Comparison of ENCODE assay signal across 1 cellular context in genomic region chr2:27177441-27178351, GRCh38.
A peak's percentile ranks its signal among the peaks of the same experiment; 100 is the strongest.
TF ChIP-seq lines count a peak whose summit lies in the region.

No MANE protein-coding gene starts in this region.

TF ChIP-seq in HepG2, 621 proteins besides CTCF, POLR2A, EP300 and RAD21 (continued from another document and continues in another):
- TF ChIP-seq ZUFSP (CRISPR knock-in tag; IDR thresholded peaks at IDR 0.05; ENCODE audit: borderline replicate concordance) (no peak), ZNF782 (CRISPR knock-in tag; IDR thresholded peaks at IDR 0.05; ENCODE audit: borderline replicate concordance) (no peak), DR1 (CRISPR knock-in tag; IDR thresholded peaks at IDR 0.05) (no peak), KLF12 (CRISPR knock-in tag; IDR thresholded peaks at IDR 0.05; ENCODE audit: borderline replicate concordance) (0 out of 2 replicates have a peak, but pooled peaks have one; percentile 81), ZNF512B (CRISPR knock-in tag; IDR thresholded peaks at IDR 0.05; ENCODE audit: borderline replicate concordance) (no peak), HOXA9 (CRISPR knock-in tag; IDR thresholded peaks at IDR 0.05; ENCODE audit: borderline replicate concordance) (peak; percentile 91), REL (CRISPR knock-in tag; conservative IDR thresholded peaks at IDR 0.05) (peak; percentile 61; the same call in 1 of the 2 replicates), AFF4 (CRISPR knock-in tag; IDR thresholded peaks at IDR 0.05) (0 out of 2 replicates have a peak, but pooled peaks have one; percentile 50), RAD51 (IDR thresholded peaks at IDR 0.05; ENCODE audit: borderline replicate concordance) (no peak), ZNF672 (CRISPR knock-in tag; IDR thresholded peaks at IDR 0.05) (0 out of 2 replicates have a peak, but pooled peaks have one; percentile 77), ATF7 (IDR thresholded peaks at IDR 0.05) (peak; percentile 37), ATF7 (CRISPR knock-in tag; IDR thresholded peaks at IDR 0.05) (peak; percentile 71; the same call in 1 of the 2 replicates), CCDC6 (CRISPR knock-in tag; IDR thresholded peaks at IDR 0.05) (peak; percentile 23; the same call in 1 of the 2 replicates), RFX3 (CRISPR knock-in tag; IDR thresholded peaks at IDR 0.05) (no peak), EEA1 (CRISPR knock-in tag; IDR thresholded peaks at IDR 0.05; ENCODE audit: borderline replicate concordance) (no peak), ZBTB7B (CRISPR knock-in tag; IDR thresholded peaks at IDR 0.05) (no peak), ZNF619 (CRISPR knock-in tag; IDR thresholded peaks at IDR 0.05) (peak; percentile 62; the same call in 1 of the 2 replicates), ZNF510 (CRISPR knock-in tag; IDR thresholded peaks at IDR 0.05; ENCODE audit: low read depth) (no peak), GLI4 (CRISPR knock-in tag; IDR thresholded peaks at IDR 0.05; ENCODE audit: borderline replicate concordance) (0 out of 2 replicates have a peak, but pooled peaks have one; percentile 6), TBX3 (IDR thresholded peaks at IDR 0.05; ENCODE audit: borderline replicate concordance) (peak; percentile 98), PHF8 (CRISPR knock-in tag; IDR thresholded peaks at IDR 0.05) (no peak), HINFP (CRISPR knock-in tag; IDR thresholded peaks at IDR 0.05; ENCODE audit: low read depth) (0 out of 2 replicates have a peak, but pooled peaks have one; percentile 37), SP4 (CRISPR knock-in tag; IDR thresholded peaks at IDR 0.05) (no peak), PAXIP1 (CRISPR knock-in tag; conservative IDR thresholded peaks at IDR 0.05) (peak; percentile 99), ZNF724P (CRISPR knock-in tag; IDR thresholded peaks at IDR 0.05; ENCODE audit: borderline replicate concordance) (0 out of 2 replicates have a peak, but pooled peaks have one; percentile 40), MED1 (CRISPR knock-in tag; IDR thresholded peaks at IDR 0.05) (peak; percentile 100), SETDB1 (CRISPR knock-in tag; IDR thresholded peaks at IDR 0.05; ENCODE audit: borderline replicate concordance) (no peak), ZNF329 (CRISPR knock-in tag; IDR thresholded peaks at IDR 0.05; ENCODE audit: low read depth) (peak; percentile 8; the same call in 1 of the 2 replicates), MZF1 (CRISPR knock-in tag; IDR thresholded peaks at IDR 0.05; ENCODE audit: borderline replicate concordance) (no peak), ZSCAN30 (CRISPR knock-in tag; IDR thresholded peaks at IDR 0.05) (no peak), MED13 (CRISPR knock-in tag; IDR thresholded peaks at IDR 0.05) (peak; percentile 83), ZNF33A (CRISPR knock-in tag; IDR thresholded peaks at IDR 0.05; ENCODE audit: borderline replicate concordance) (no peak), POLR2G (IDR thresholded peaks at IDR 0.05; ENCODE audit: low read depth, low read length) (no peak), ZNF382 (CRISPR knock-in tag; IDR thresholded peaks at IDR 0.05; ENCODE audit: borderline replicate concordance) (no peak), PLRG1 (conservative IDR thresholded peaks at IDR 0.05) (no peak), MYNN (CRISPR knock-in tag; IDR thresholded peaks at IDR 0.05; ENCODE audit: low read depth) (no peak), ZNF335 (CRISPR knock-in tag; IDR thresholded peaks at IDR 0.05) (no peak), RFX1 (IDR thresholded peaks at IDR 0.05) (no peak), ZBTB20 (CRISPR knock-in tag; IDR thresholded peaks at IDR 0.05; ENCODE audit: borderline replicate concordance, low read depth) (peak; percentile 95), ZNF552 (CRISPR knock-in tag; IDR thresholded peaks at IDR 0.05; ENCODE audit: borderline replicate concordance) (0 out of 2 replicates have a peak, but pooled peaks have one; percentile 51), SKI (IDR thresholded peaks at IDR 0.05; ENCODE audit: partially characterized antibody) (peak; percentile 76), NR2F1 (CRISPR knock-in tag; IDR thresholded peaks at IDR 0.05) (peak; percentile 54 to 91), GRHL1 (CRISPR knock-in tag; conservative IDR thresholded peaks at IDR 0.05) (no peak), ZNF20 (CRISPR knock-in tag; IDR thresholded peaks at IDR 0.05) (no peak), ZNF570 (CRISPR knock-in tag; IDR thresholded peaks at IDR 0.05; ENCODE audit: borderline replicate concordance) (no peak), RNF2 (conservative IDR thresholded peaks at IDR 0.05; ENCODE audit: low read depth) (0 out of 2 replicates have a peak, but pooled peaks have one; percentile 47), HOXA7 (CRISPR knock-in tag; IDR thresholded peaks at IDR 0.05) (0 out of 2 replicates have a peak, but pooled peaks have one; percentile 55), ZBTB37 (CRISPR knock-in tag; IDR thresholded peaks at IDR 0.05) (peak; percentile 93), FOXK1 (CRISPR knock-in tag; IDR thresholded peaks at IDR 0.05; ENCODE audit: borderline replicate concordance, low read depth) (peak; percentile 69), POGZ (CRISPR knock-in tag; IDR thresholded peaks at IDR 0.05) (peak; percentile 87), BRD4 (CRISPR knock-in tag; IDR thresholded peaks at IDR 0.05) (peak; percentile 69), PHB2 (IDR thresholded peaks at IDR 0.05; ENCODE audit: partially characterized antibody) (no peak), ZSCAN25 (CRISPR knock-in tag; IDR thresholded peaks at IDR 0.05) (peak; percentile 33; the same call in 1 of the 2 replicates)
